29 cellular contexts compared by ENCODE assay signal in the genomic region with DNA sequence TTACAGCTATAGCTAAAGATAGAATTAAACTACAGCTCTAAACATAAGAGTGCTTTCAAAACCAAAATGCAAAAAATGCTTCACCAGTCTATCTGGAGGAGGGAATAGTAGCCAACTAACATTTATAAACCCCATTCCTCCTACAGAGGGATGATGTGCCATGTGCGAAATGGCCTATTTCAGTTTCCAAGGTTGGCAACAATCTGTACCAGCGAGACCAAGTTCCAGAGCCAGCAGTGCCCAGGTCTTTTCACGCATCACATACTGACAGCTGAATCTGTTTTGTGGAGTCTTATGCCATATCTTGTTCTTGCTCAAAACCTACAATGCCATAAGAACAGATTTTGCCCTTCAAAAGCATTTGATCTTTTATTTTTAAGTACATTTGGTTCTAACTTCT. TPM values are rescaled to one million over a fixed set of nuclear protein-coding genes. Genes with fewer than 3 reads are reported as not detected.
DNase-seq lines count a peak whose midpoint lies in the region; ATAC-seq and TF ChIP-seq lines count a peak whose summit lies in the region.
"Had no signal": no experiment of that assay in that cellular context is flagged by ENCODE, and none has a peak within 500 bp of the region (broad histone marks: within the 10 kb centered on the region; RNA-seq: fewer than 3 reads in every experiment).

No MANE protein-coding gene starts in this region.

- H3K4me3 Mint-ChIP-seq in activated T-cell treated with anti-CD3 and anti-CD28 coated beads, Interleukin-2, amount 50 U/mL, for 72 hours, result peak overlapping the region; percentile 10 to 82
- H3K4me3 Mint-ChIP-seq: activated B cell treated with CpG ODN at 0.5 μM for 24 hours, B cell, immature natural killer cell, neural progenitor cell had no signal

- H3K36me3 ChIP-seq in OCI-LY7 (ENCODE audit: insufficient read depth, low read length), result no peaks in the 10 kb centered on the region
- H3K36me3 ChIP-seq: breast epithelium, neural progenitor cell, upper lobe of right lung had no signal

- no peak for ATAC-seq in activated T-cell treated with anti-CD3 and anti-CD28 coated beads, Interleukin-2, amount 50 U/mL, for 72 hours (replicated peaks in 1 of 2)
- ATAC-seq in GM19455 (IDR thresholded peaks at IDR 0.05; ENCODE audit: unreplicated experiment), result no peak
- ATAC-seq: A549; left colon; stimulated activated effector memory CD8-positive, alpha-beta T cell treated with anti-CD3 and anti-CD28 coated beads, Interleukin-12 subunit alpha, Interleukin-12 subunit beta, amount 100 ng/mL, for 72 hours; upper lobe of right lung had no signal

- no peak overlapping the region for H3K4me3 ChIP-seq in OCI-LY7 (ENCODE audit: low read depth, low read length, poor library complexity, severe bottlenecking)
- H3K4me3 ChIP-seq: A549, breast epithelium, coronary artery, neural progenitor cell, upper lobe of right lung had no signal

- H3K27ac Mint-ChIP-seq in activated T-cell treated with anti-CD3 and anti-CD28 coated beads, Interleukin-2, amount 50 U/mL, for 72 hours, result peak overlapping the region; percentile 90
- H3K27ac Mint-ChIP-seq: activated B cell treated with CpG ODN at 0.5 μM for 24 hours, B cell, immature natural killer cell, neural progenitor cell had no signal

- peak overlapping the region; percentile 17; the same call in 1 of the 2 replicates for H2AFZ ChIP-seq in OCI-LY7 (ENCODE audit: low read length)
- H2AFZ ChIP-seq: neural progenitor cell, parathyroid adenoma had no signal

- POLR2A ChIA-PET in OCI-LY7 (lab: Charles Lee), result interaction anchor here (1.6 kb wide), 1 partner anchor 10 kb away, joined by 4 read pairs; no protein-coding TSS in a partner anchor

- intact Hi-C loops in OCI-LY7 (cut with micrococcal nuclease; ENCODE audit: unreplicated experiment), result no loop called here

- no peaks in the 10 kb centered on the region for H3K27me3 Mint-ChIP-seq in activated T-cell treated with anti-CD3 and anti-CD28 coated beads, Interleukin-2, amount 50 U/mL, for 72 hours (ENCODE audit: low read depth)

- peaks cover 86% of the 10 kb centered on the region for H3K4me1 Mint-ChIP-seq in activated T-cell treated with anti-CD3 and anti-CD28 coated beads, Interleukin-2, amount 50 U/mL, for 72 hours (ENCODE audit: low read depth)

- DNase-seq in activated T-cell treated with anti-CD3 and anti-CD28 coated beads, Interleukin-2, amount 50 U/mL, for 72 hours, result no peak
- DNase-seq in activated T-cell treated with anti-CD3 and anti-CD28 coated beads for 4 hours (no peak), OCI-LY7 (ENCODE audit: low spot score) (no peak), cerebellar cortex (ENCODE audit: low spot score) (peak; percentile 95), superior temporal gyrus (ENCODE audit: extremely low spot score) (peak; percentile 69), DMS 273 (lab: John Stamatoyannopoulos, UW; ENCODE audit: unreplicated experiment) (no peak), NCI-H2227 treated with DMSO at 0.1 percent for 48 hours (lab: John Stamatoyannopoulos, UW) (no peak)
- DNase-seq: activated B cell treated with CpG ODN at 0.5 μM for 24 hours; activated CD4-positive, alpha-beta T cell treated with anti-CD3 and anti-CD28 coated beads, Interleukin-2, amount 50 U/mL, for 48 hours; effector memory CD4-positive, alpha-beta T cell; EL; immature natural killer cell; left colon; mammary epithelial cell; NCI-H1048; NCI-H2107; OCI-M1; retina; T-helper 1 cell; upper lobe of right lung had no signal

- CTCF ChIA-PET in OCI-LY7 (lab: Charles Lee; ENCODE audit: unreplicated experiment), result no interaction called here

- H3K9me2 ChIP-seq in OCI-LY7 (ENCODE audit: insufficient read depth, low read length), result no peaks in the 10 kb centered on the region; the same call in 1 of the 2 replicates

- no peaks in the 10 kb centered on the region for H3K9me3 Mint-ChIP-seq in activated T-cell treated with anti-CD3 and anti-CD28 coated beads, Interleukin-2, amount 50 U/mL, for 72 hours
- H3K9me3 Mint-ChIP-seq: activated B cell treated with CpG ODN at 0.5 μM for 24 hours had no signal

- no peak overlapping the region for H3K27ac ChIP-seq in OCI-LY7 (ENCODE audit: low read depth, low read length, poor library complexity, severe bottlenecking)
- H3K27ac ChIP-seq: A549, breast epithelium, coronary artery, neural progenitor cell, parathyroid adenoma, RWPE1, upper lobe of right lung had no signal

- H3K4me2 ChIP-seq in OCI-LY7 (ENCODE audit: low read length), result no peak overlapping the region
- H3K4me2 ChIP-seq: A549, neural progenitor cell had no signal

- no peaks in the 10 kb centered on the region for H3K79me2 ChIP-seq in OCI-LY7 (ENCODE audit: insufficient read depth, low read depth, low read length)
- H3K79me2 ChIP-seq: parathyroid adenoma had no signal

- TF ChIP-seq CTCF in OCI-LY7 (conservative IDR thresholded peaks at IDR 0.05; ENCODE audit: low read length), result no peak

- H3K9me3 ChIP-seq in OCI-LY7 (ENCODE audit: low read length), result no peaks in the 10 kb centered on the region
- H3K9me3 ChIP-seq: A549, breast epithelium, upper lobe of right lung had no signal

- peaks cover 51% of the 10 kb centered on the region for H3K4me1 ChIP-seq in OCI-LY7 (ENCODE audit: insufficient read depth, low read length, poor library complexity, severe bottlenecking)
- H3K4me1 ChIP-seq: A549, breast epithelium, parathyroid adenoma, upper lobe of right lung had no signal

- no peaks in the 10 kb centered on the region for H3K36me3 Mint-ChIP-seq in activated T-cell treated with anti-CD3 and anti-CD28 coated beads, Interleukin-2, amount 50 U/mL, for 72 hours (ENCODE audit: insufficient read depth in 2 of 2)
- H3K36me3 Mint-ChIP-seq: immature natural killer cell had no signal

- H4K20me1 ChIP-seq in OCI-LY7 (ENCODE audit: insufficient read depth, low read length), result no peaks in the 10 kb centered on the region

- no TSS peak for BruUV-seq in OCI-LY7 (replicated peaks; lab: Mats Ljungman, UMichigan)

RNA-seq across cellular contexts. Expression of gene NELL2, which starts 24.5 kb away (rescaled TPM):
- 10 to 100 TPM; 36.3 to 66.0 TPM for total RNA-seq in activated T-cell treated with anti-CD3 and anti-CD28 coated beads, Interleukin-2, amount 50 U/mL, for 72 hours
- 1.8 and 11.1 TPM in 2 replicates for total RNA-seq in OCI-LY7 (2014; rRNA removed; shearing (Covaris generic))
- total RNA-seq in OCI-LY7 (2022), result 0.85 and 0.95 TPM in 2 replicates
- total RNA-seq: activated B cell treated with CpG ODN at 0.5 μM for 24 hours, B cell had no signal

Comparison
In these comparisons a context has a peak if more than half of its experiments do, and no peak if none do; other contexts are left out.
1. DNase-seq: peak in cerebellar cortex (single experiment) and superior temporal gyrus (single experiment); none in activated T-cell treated with anti-CD3 and anti-CD28 coated beads, Interleukin-2, amount 50 U/mL, for 72 hours (0 of 2), activated T-cell treated with anti-CD3 and anti-CD28 coated beads for 4 hours (single experiment), OCI-LY7 (single experiment), DMS 273 (single experiment) and NCI-H2227 treated with DMSO at 0.1 percent for 48 hours (single experiment).